23 cellular contexts compared by ENCODE assay signal in the genomic region with DNA sequence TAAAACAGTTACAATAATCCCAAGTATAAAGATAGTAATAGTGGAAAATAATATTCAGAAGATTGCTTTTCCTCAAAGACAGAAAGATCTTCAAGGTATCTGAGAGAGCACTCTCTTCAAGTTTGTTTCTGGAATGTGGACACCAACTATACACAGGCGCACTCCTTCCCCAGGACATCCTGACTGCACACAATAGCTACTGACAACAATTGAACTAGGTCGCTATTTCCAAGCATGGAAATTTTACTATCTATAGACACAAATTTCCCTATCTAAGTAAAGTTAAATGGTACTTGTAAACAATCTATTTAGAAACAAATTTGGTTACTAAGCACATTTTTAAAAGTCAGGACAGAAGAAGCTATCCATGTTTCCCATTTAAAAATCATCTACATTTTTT. TPM values are rescaled to one million over a fixed set of nuclear protein-coding genes. Genes with fewer than 3 reads are reported as not detected.
DNase-seq lines count a peak whose midpoint lies in the region; ATAC-seq and TF ChIP-seq lines count a peak whose summit lies in the region.
"Had no signal": no experiment of that assay in that cellular context is flagged by ENCODE, and none has a peak within 500 bp of the region (broad histone marks: within the 10 kb centered on the region; RNA-seq: fewer than 3 reads in every experiment).

No MANE protein-coding gene starts in this region.

- no peak for TF ChIP-seq POLR2A in upper lobe of left lung (IDR thresholded peaks at IDR 0.05)

- H3K4me2 ChIP-seq in mesenchymal stem cell (ENCODE audit: low read length, poor library complexity, severe bottlenecking) = no peak overlapping the region

- H2AK5ac ChIP-seq in mesenchymal stem cell (ENCODE audit: low read length, severe bottlenecking) = no peak overlapping the region

- H3K18ac ChIP-seq in mesenchymal stem cell (ENCODE audit: low read depth in 1 of 2, low read length in 2 of 2) = no peak overlapping the region

- no peaks in the 10 kb centered on the region for H3K79me1 ChIP-seq in mesenchymal stem cell (replicated peaks; ENCODE audit: low read length, poor library complexity, severe bottlenecking)

- H2BK120ac ChIP-seq in mesenchymal stem cell (ENCODE audit: low read depth, low read length) = no peak overlapping the region

- TF ChIP-seq EP300 in upper lobe of left lung (IDR thresholded peaks at IDR 0.05) = no peak

- TF ChIP-seq CTCF in heart right ventricle (IDR thresholded peaks at IDR 0.05) = no peak
- no peak for TF ChIP-seq CTCF in endothelial cell (IDR thresholded peaks at IDR 0.05; ENCODE audit: unreplicated experiment)
- no peak for TF ChIP-seq CTCF in upper lobe of left lung (IDR thresholded peaks at IDR 0.05)

- peaks cover 61% of the 10 kb centered on the region for H3K4me1 Mint-ChIP-seq in endothelial cell (ENCODE audit: unreplicated experiment)
- H3K4me1 Mint-ChIP-seq: activated CD4-positive, alpha-beta T cell treated with anti-CD3 and anti-CD28 coated beads, Interleukin-2, amount 10 ng/mL, durations not matched to agents 7 days and 5 days; activated CD8-positive, alpha-beta memory T cell treated with anti-CD3 and anti-CD28 coated beads, Interleukin-2, amount 10 ng/mL, durations not matched to agents 7 days and 5 days; stimulated activated naive CD8-positive, alpha-beta T cell treated with anti-CD3 and anti-CD28 coated beads, Interleukin-15, amount 100 ng/mL, for 72 hours had no signal

- no peak overlapping the region for H3K9ac ChIP-seq in mesenchymal stem cell (ENCODE audit: low read length)

- H3K23ac ChIP-seq in mesenchymal stem cell (ENCODE audit: low read length in 2 of 2) = no peak overlapping the region

- peaks cover 0 to 89% (median 48%) of the 10 kb centered on the region in 9 donors for H3K4me1 ChIP-seq in heart right ventricle
- H3K4me1 ChIP-seq in mesenchymal stem cell (ENCODE audit: control insufficient read depth, insufficient read depth, low read depth, low read length) = no peaks in the 10 kb centered on the region
- H3K4me1 ChIP-seq in upper lobe of left lung = peaks cover 6 to 33% (median 18%) of the 10 kb centered on the region in 4 donors
- H3K4me1 ChIP-seq: pancreas had no signal

- no peak overlapping the region for H3K4ac ChIP-seq in mesenchymal stem cell (ENCODE audit: low read depth in 1 of 2, low read length in 2 of 2)

- WGBS in heart right ventricle, 2 donors = 61 to 63% methylated on average over 2 of the region's 2 CpGs
- WGBS in mesenchymal stem cell = 100% methylated on average over 1 of the region's 2 CpGs
- 54 to 64% methylated on average over 2 of the region's 2 CpGs for WGBS in upper lobe of left lung, 2 donors

- peak overlapping the region in 9 of 10 donors; percentile 23 to 77 (median 46) for H3K27ac ChIP-seq in heart right ventricle
- H3K27ac ChIP-seq in mesenchymal stem cell (ENCODE audit: low read length, poor library complexity, severe bottlenecking) = peak overlapping the region; percentile 41
- peak overlapping the region in 3 of 4 donors; percentile 17 to 70 (median 57) for H3K27ac ChIP-seq in upper lobe of left lung
- H3K27ac ChIP-seq: coronary artery, pancreas had no signal

- peaks cover 0 to 8% (median 0%) of the 10 kb centered on the region in 7 donors for H3K27me3 ChIP-seq in heart right ventricle
- H3K27me3 ChIP-seq in mesenchymal stem cell (ENCODE audit: control insufficient read depth in 1 of 2, insufficient read depth in 1 of 2, low read length in 2 of 2) = no peaks in the 10 kb centered on the region
- H3K27me3 ChIP-seq in upper lobe of left lung = no peaks in the 10 kb centered on the region
- H3K27me3 ChIP-seq: sigmoid colon, tibial nerve had no signal

- H3K9me3 ChIP-seq in heart right ventricle (no peaks in the 10 kb centered on the region), mesenchymal stem cell (ENCODE audit: control insufficient read depth, low read length) (no peaks in the 10 kb centered on the region), upper lobe of left lung (no peaks in the 10 kb centered on the region)
- H3K9me3 ChIP-seq: mucosa of descending colon, pancreas, sigmoid colon, tibial nerve had no signal

- H3K14ac ChIP-seq in mesenchymal stem cell (ENCODE audit: low read length in 2 of 2) = no peak overlapping the region

- H3K9me3 Mint-ChIP-seq in endothelial cell (ENCODE audit: unreplicated experiment) = no peaks in the 10 kb centered on the region
- H3K9me3 Mint-ChIP-seq: activated CD4-positive, alpha-beta T cell treated with anti-CD3 and anti-CD28 coated beads, Interleukin-2, amount 10 ng/mL, durations not matched to agents 7 days and 5 days; activated naive CD4-positive, alpha-beta T cell treated with anti-CD3 and anti-CD28 coated beads for 36 hours; activated T-cell treated with anti-CD3 and anti-CD28 coated beads, Interleukin-2, amount 50 U/mL, for 72 hours; nephron progenitor cell; stimulated activated naive CD8-positive, alpha-beta T cell treated with anti-CD3 and anti-CD28 coated beads, Interleukin-15, amount 100 ng/mL, for 72 hours had no signal

- ATAC-seq in heart right ventricle (peak in 6 of 8 donors; percentile 52 to 88 (median 82)), Right ventricle myocardium superior (ENCODE audit: poor library complexity) (no peak), upper lobe of left lung (ENCODE audit: low FRiP score in 2 of 2) (no peak)
- ATAC-seq: activated CD8-positive, alpha-beta memory T cell treated with anti-CD3 and anti-CD28 coated beads, Interleukin-2, amount 10 ng/mL, durations not matched to agents 7 days and 5 days; activated T-cell treated with anti-CD3 and anti-CD28 coated beads, Interleukin-2, amount 50 U/mL, for 72 hours; mucosa of descending colon; pancreas; stimulated activated naive CD8-positive, alpha-beta T cell treated with anti-CD3 and anti-CD28 coated beads, Interleukin-15, amount 100 ng/mL, for 72 hours had no signal

- H3K4me3 Mint-ChIP-seq in endothelial cell (ENCODE audit: unreplicated experiment) = peak overlapping the region; percentile 28
- H3K4me3 Mint-ChIP-seq: activated CD4-positive, alpha-beta T cell treated with anti-CD3 and anti-CD28 coated beads, Interleukin-2, amount 10 ng/mL, durations not matched to agents 7 days and 5 days; activated CD8-positive, alpha-beta memory T cell treated with anti-CD3 and anti-CD28 coated beads, Interleukin-2, amount 10 ng/mL, durations not matched to agents 7 days and 5 days; activated naive CD4-positive, alpha-beta T cell treated with anti-CD3 and anti-CD28 coated beads for 36 hours; activated T-cell treated with anti-CD3 and anti-CD28 coated beads, Interleukin-2, amount 50 U/mL, for 72 hours; nephron progenitor cell; stimulated activated naive CD8-positive, alpha-beta T cell treated with anti-CD3 and anti-CD28 coated beads, Interleukin-15, amount 100 ng/mL, for 72 hours had no signal

- no peak overlapping the region for H3K4me3 ChIP-seq in heart right ventricle
- no peak overlapping the region for H3K4me3 ChIP-seq in mesenchymal stem cell (ENCODE audit: insufficient read depth in 1 of 2, low read depth in 1 of 2, low read length in 2 of 2)
- no peak overlapping the region for H3K4me3 ChIP-seq in upper lobe of left lung
- H3K4me3 ChIP-seq: coronary artery, mucosa of descending colon, pancreas, sigmoid colon, tibial nerve had no signal

- H3K36me3 Mint-ChIP-seq in endothelial cell (ENCODE audit: low read depth, unreplicated experiment) = peaks cover 29% of the 10 kb centered on the region
- H3K36me3 Mint-ChIP-seq: activated CD8-positive, alpha-beta memory T cell treated with anti-CD3 and anti-CD28 coated beads, Interleukin-2, amount 10 ng/mL, durations not matched to agents 7 days and 5 days had no signal

- no peak overlapping the region for H4K91ac ChIP-seq in mesenchymal stem cell (ENCODE audit: low read length)

- H3K36me3 ChIP-seq in heart right ventricle (peaks cover 0 to 69% (median 0%) of the 10 kb centered on the region in 9 donors), mesenchymal stem cell (ENCODE audit: control insufficient read depth in 1 of 2, insufficient read depth in 2 of 2, low read depth in 1 of 2, low read length in 2 of 2) (peaks cover 2 to 46% of the 10 kb centered on the region in 2 experiments), upper lobe of left lung (peaks cover 0 to 15% (median 0%) of the 10 kb centered on the region in 4 donors)
- H3K36me3 ChIP-seq: pancreas, sigmoid colon had no signal

- H3K27me3 Mint-ChIP-seq in endothelial cell (ENCODE audit: unreplicated experiment) = peaks cover 1% of the 10 kb centered on the region

- no peak overlapping the region for H2BK12ac ChIP-seq in mesenchymal stem cell (ENCODE audit: low read length in 2 of 2)

- peak overlapping the region; percentile 99 for H3K27ac Mint-ChIP-seq in endothelial cell (ENCODE audit: unreplicated experiment)
- H3K27ac Mint-ChIP-seq: activated CD4-positive, alpha-beta T cell treated with anti-CD3 and anti-CD28 coated beads, Interleukin-2, amount 10 ng/mL, durations not matched to agents 7 days and 5 days; activated CD8-positive, alpha-beta memory T cell treated with anti-CD3 and anti-CD28 coated beads, Interleukin-2, amount 10 ng/mL, durations not matched to agents 7 days and 5 days; activated naive CD4-positive, alpha-beta T cell treated with anti-CD3 and anti-CD28 coated beads for 36 hours; activated T-cell treated with anti-CD3 and anti-CD28 coated beads, Interleukin-2, amount 50 U/mL, for 72 hours; nephron progenitor cell; stimulated activated naive CD8-positive, alpha-beta T cell treated with anti-CD3 and anti-CD28 coated beads, Interleukin-15, amount 100 ng/mL, for 72 hours had no signal

- DNase-seq in heart right ventricle (no peak), Right ventricle myocardium superior (no peak), endothelial cell (ENCODE audit: low spot score) (no peak), mesenchymal stem cell (no peak), upper lobe of left lung (no peak), EL (no peak), NCI-H1930 (lab: John Stamatoyannopoulos, UW) (no peak), hippocampal formation (lab: John Stamatoyannopoulos, UW) (no peak)
- DNase-seq: activated CD4-positive, alpha-beta T cell treated with anti-CD3 and anti-CD28 coated beads, Interleukin-2, amount 10 ng/mL, durations not matched to agents 7 days and 5 days; activated CD8-positive, alpha-beta memory T cell treated with anti-CD3 and anti-CD28 coated beads, Interleukin-2, amount 10 ng/mL, durations not matched to agents 7 days and 5 days; activated naive CD4-positive, alpha-beta T cell treated with anti-CD3 and anti-CD28 coated beads for 36 hours; activated T-cell treated with anti-CD3 and anti-CD28 coated beads, Interleukin-2, amount 50 U/mL, for 72 hours; DMS53; mucosa of descending colon; NCI-H146; NCI-H510A; nephron progenitor cell; pancreas; sigmoid colon; stimulated activated naive CD8-positive, alpha-beta T cell treated with anti-CD3 and anti-CD28 coated beads, Interleukin-15, amount 100 ng/mL, for 72 hours; T-helper 9 cell had no signal

- intact Hi-C loops in heart right ventricle (cut with DNase I) = no loop called here
- intact Hi-C loops in Right ventricle myocardium superior (cut with DNase I) = no loop called here

- H2AFZ ChIP-seq in mesenchymal stem cell (ENCODE audit: low read depth, low read length) = no peak overlapping the region

- no peak overlapping the region for H4K8ac ChIP-seq in mesenchymal stem cell (ENCODE audit: low read length)

- H2BK15ac ChIP-seq in mesenchymal stem cell (ENCODE audit: low read depth, poor library complexity, severe bottlenecking) = no peak overlapping the region

- H2BK5ac ChIP-seq in mesenchymal stem cell (ENCODE audit: low read depth, low read length, poor library complexity, severe bottlenecking) = no peak overlapping the region

RNA-seq across cellular contexts. Expression of gene ARHGAP29, which starts 19.1 kb away (rescaled TPM):
- total RNA-seq in heart right ventricle (10 to 100 TPM; 20.9 to 34.3 (median 28.8) TPM), Right ventricle myocardium superior (27.5 TPM), endothelial cell (ENCODE audit: unreplicated experiment) (276 TPM), upper lobe of left lung (10 to 100 TPM; 43.8 to 87.5 (median 49.0) TPM)
- 10 to 100 TPM in 1 of 2 donors, 1 to 10 TPM in 1; 8.8 to 23.8 TPM for polyA plus RNA-seq in heart right ventricle
- 4.1 TPM for polyA plus RNA-seq in mesenchymal stem cell (2013, experiment 1 of 2)
- 4.1 TPM for polyA plus RNA-seq in mesenchymal stem cell (2013, experiment 2 of 2)
- total RNA-seq: activated CD4-positive, alpha-beta T cell treated with anti-CD3 and anti-CD28 coated beads, Interleukin-2, amount 10 ng/mL, durations not matched to agents 7 days and 5 days; activated CD8-positive, alpha-beta memory T cell treated with anti-CD3 and anti-CD28 coated beads, Interleukin-2, amount 10 ng/mL, durations not matched to agents 7 days and 5 days had no signal

Comparison
In these comparisons a context has a peak if more than half of its experiments do, and no peak if none do; other contexts are left out.
1. ATAC-seq: peak in heart right ventricle (6 of 8); none in Right ventricle myocardium superior (single experiment) and upper lobe of left lung (0 of 2).
2. Peak in every context shown above with its lines, with median percentiles within 50 percentile points of each other: H3K27ac ChIP-seq.